ENCODE assay signal across 12 cellular contexts in the genomic region with DNA sequence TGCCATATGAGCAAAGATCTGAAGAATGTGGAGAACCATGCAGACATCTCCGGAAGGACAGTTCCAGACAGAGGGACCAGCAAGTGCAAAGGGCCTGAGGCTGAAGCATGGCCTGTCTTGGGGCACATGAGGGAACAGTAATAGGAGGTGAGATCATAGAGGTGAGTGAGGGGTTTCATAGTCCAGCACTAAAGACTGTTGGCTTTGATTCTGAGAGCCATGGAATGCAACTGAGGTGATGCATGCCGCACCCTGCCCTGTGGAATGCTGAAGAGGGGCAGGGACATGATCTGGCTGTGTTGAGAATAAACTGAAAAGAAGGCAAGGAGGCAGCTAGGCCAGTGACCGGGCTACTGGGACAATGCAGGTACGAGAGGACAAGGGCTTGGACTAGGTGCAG.
DNase-seq lines count a peak whose midpoint lies in the region; ATAC-seq, FAIRE-seq and TF ChIP-seq lines count a peak whose summit lies in the region.
"Had no signal": no experiment of that assay in that cellular context is flagged by ENCODE, and none has a peak within 500 bp of the region (broad histone marks: within the 10 kb centered on the region; RNA-seq: fewer than 3 reads in every experiment).

No MANE protein-coding gene starts in this region.

- no peaks in the 10 kb centered on the region for H3K9me3 Mint-ChIP-seq in activated T-cell treated with anti-CD3 and anti-CD28 coated beads, Interleukin-2, amount 50 U/mL, for 24 hours
- H3K9me3 Mint-ChIP-seq in activated naive CD8-positive, alpha-beta T cell treated with anti-CD3 and anti-CD28 coated beads for 36 hours = no peaks in the 10 kb centered on the region
- no peaks in the 10 kb centered on the region for H3K9me3 Mint-ChIP-seq in glutamatergic neuron (ENCODE audit: unreplicated experiment)
- no peaks in the 10 kb centered on the region for H3K9me3 Mint-ChIP-seq in endothelial cell (ENCODE audit: unreplicated experiment)
- H3K9me3 Mint-ChIP-seq: stimulated activated naive CD8-positive, alpha-beta T cell treated with anti-CD3 and anti-CD28 coated beads, Interleukin-15, amount 100 ng/mL, for 72 hours had no signal

- peak overlapping the region; percentile 87 for H3K27ac Mint-ChIP-seq in activated T-cell treated with anti-CD3 and anti-CD28 coated beads, Interleukin-2, amount 50 U/mL, for 24 hours
- peak overlapping the region; percentile 65 for H3K27ac Mint-ChIP-seq in activated naive CD8-positive, alpha-beta T cell treated with anti-CD3 and anti-CD28 coated beads for 36 hours
- H3K27ac Mint-ChIP-seq in glutamatergic neuron (ENCODE audit: unreplicated experiment) (no peak overlapping the region), endothelial cell (ENCODE audit: unreplicated experiment) (no peak overlapping the region)

- 65 to 74% methylated on average over 4 of the region's 4 CpGs for WGBS in thyroid gland, 2 donors

- no peaks in the 10 kb centered on the region for H3K27me3 Mint-ChIP-seq in activated T-cell treated with anti-CD3 and anti-CD28 coated beads, Interleukin-2, amount 50 U/mL, for 24 hours
- H3K27me3 Mint-ChIP-seq in activated naive CD8-positive, alpha-beta T cell treated with anti-CD3 and anti-CD28 coated beads for 36 hours = no peaks in the 10 kb centered on the region
- H3K27me3 Mint-ChIP-seq in glutamatergic neuron (ENCODE audit: unreplicated experiment) (no peaks in the 10 kb centered on the region), endothelial cell (ENCODE audit: unreplicated experiment) (peaks cover 2% of the 10 kb centered on the region)
- H3K27me3 Mint-ChIP-seq: stimulated activated naive CD8-positive, alpha-beta T cell treated with anti-CD3 and anti-CD28 coated beads, Interleukin-15, amount 100 ng/mL, for 72 hours had no signal

- TF ChIP-seq CTCF in lower lobe of right lung (IDR thresholded peaks at IDR 0.05) (no peak), thyroid gland (IDR thresholded peaks at IDR 0.05) (no peak), glutamatergic neuron (IDR thresholded peaks at IDR 0.05; ENCODE audit: partially characterized antibody, unreplicated experiment) (no peak), endothelial cell (IDR thresholded peaks at IDR 0.05; ENCODE audit: unreplicated experiment) (no peak)

- H3K27ac ChIP-seq in lower lobe of right lung (peak overlapping the region; percentile 77), thyroid gland (peak overlapping the region; percentile 54 to 76 (median 61))

- DNase-seq in activated T-cell treated with anti-CD3 and anti-CD28 coated beads, Interleukin-2, amount 50 U/mL, for 24 hours = no peak
- DNase-seq in activated T-cell treated with anti-CD3 and anti-CD28 coated beads for 4 hours (no peak), lower lobe of right lung (no peak), thyroid gland (peak; percentile 46 to 63), glutamatergic neuron (no peak), HTR-8/SVneo (ENCODE audit: insufficient read length, low spot score) (no peak), endothelial cell (ENCODE audit: low spot score) (no peak)
- DNase-seq in activated naive CD8-positive, alpha-beta T cell treated with anti-CD3 and anti-CD28 coated beads for 36 hours = no peak
- DNase-seq: stimulated activated CD4-positive, alpha-beta T cell treated with anti-CD3 and anti-CD28 coated beads, Interleukin-1b, Interleukin-23, amount 100 ng/mL, for 48 hours; stimulated activated naive CD8-positive, alpha-beta T cell treated with anti-CD3 and anti-CD28 coated beads, Interleukin-15, amount 100 ng/mL, for 72 hours had no signal

- intact Hi-C loops in lower lobe of right lung (cut with DNase I) = no loop called here
- intact Hi-C loops in thyroid gland (cut with DNase I) = no loop called here

- peaks cover 43% of the 10 kb centered on the region for H3K36me3 ChIP-seq in lower lobe of right lung
- peaks cover 5 to 9% of the 10 kb centered on the region in 2 donors for H3K36me3 ChIP-seq in thyroid gland

- H3K4me3 Mint-ChIP-seq in activated T-cell treated with anti-CD3 and anti-CD28 coated beads, Interleukin-2, amount 50 U/mL, for 24 hours = no peak overlapping the region
- no peak overlapping the region for H3K4me3 Mint-ChIP-seq in activated naive CD8-positive, alpha-beta T cell treated with anti-CD3 and anti-CD28 coated beads for 36 hours
- H3K4me3 Mint-ChIP-seq in glutamatergic neuron (ENCODE audit: unreplicated experiment) (no peak overlapping the region), endothelial cell (ENCODE audit: unreplicated experiment) (no peak overlapping the region)

- peak; percentile 64 to 69 for ATAC-seq in lower lobe of right lung
- ATAC-seq: SK-N-SH treated with all-trans-retinoic acid at 6 μM for 48 hours had no signal

- peaks cover 94% of the 10 kb centered on the region for H3K4me1 ChIP-seq in lower lobe of right lung
- peaks cover 63 to 85% of the 10 kb centered on the region in 2 donors for H3K4me1 ChIP-seq in thyroid gland

- peaks cover 77% of the 10 kb centered on the region for H3K4me1 Mint-ChIP-seq in activated T-cell treated with anti-CD3 and anti-CD28 coated beads, Interleukin-2, amount 50 U/mL, for 24 hours (ENCODE audit: low read depth)
- peaks cover 74% of the 10 kb centered on the region for H3K4me1 Mint-ChIP-seq in activated naive CD8-positive, alpha-beta T cell treated with anti-CD3 and anti-CD28 coated beads for 36 hours
- H3K4me1 Mint-ChIP-seq in glutamatergic neuron (ENCODE audit: low read depth, unreplicated experiment) (peaks cover 4% of the 10 kb centered on the region), endothelial cell (ENCODE audit: unreplicated experiment) (peaks cover 4% of the 10 kb centered on the region)

- H3K27me3 ChIP-seq in lower lobe of right lung (ENCODE audit: low read depth) (no peaks in the 10 kb centered on the region), thyroid gland (no peaks in the 10 kb centered on the region)
- H3K27me3 ChIP-seq: ascending aorta had no signal

- H3K4me3 ChIP-seq in lower lobe of right lung = no peak overlapping the region
- H3K4me3 ChIP-seq in thyroid gland (replicated peaks in 1 of 3) = no peak overlapping the region
- H3K4me3 ChIP-seq: ascending aorta had no signal

- peaks cover 56% of the 10 kb centered on the region for H3K36me3 Mint-ChIP-seq in activated T-cell treated with anti-CD3 and anti-CD28 coated beads, Interleukin-2, amount 50 U/mL, for 24 hours (ENCODE audit: low read depth)
- H3K36me3 Mint-ChIP-seq in activated naive CD8-positive, alpha-beta T cell treated with anti-CD3 and anti-CD28 coated beads for 36 hours = peaks cover 23% of the 10 kb centered on the region
- H3K36me3 Mint-ChIP-seq in glutamatergic neuron (ENCODE audit: unreplicated experiment) (no peaks in the 10 kb centered on the region), endothelial cell (ENCODE audit: low read depth, unreplicated experiment) (no peaks in the 10 kb centered on the region)

- H3K9me3 ChIP-seq in lower lobe of right lung (no peaks in the 10 kb centered on the region), thyroid gland (no peaks in the 10 kb centered on the region)
- H3K9me3 ChIP-seq: ascending aorta had no signal

- peak in 1 of 2 donors; percentile 38 for TF ChIP-seq POLR2A in thyroid gland (IDR thresholded peaks at IDR 0.05)

- FAIRE-seq in HTR-8/SVneo (lab: Jason Lieb, UNC) = no peak

Comparison
In these comparisons a context has a peak if more than half of its experiments do, and no peak if none do; other contexts are left out.
1. DNase-seq: peak in thyroid gland (2 of 2); none in activated T-cell treated with anti-CD3 and anti-CD28 coated beads, Interleukin-2, amount 50 U/mL, for 24 hours (single experiment), activated T-cell treated with anti-CD3 and anti-CD28 coated beads for 4 hours (single experiment), activated naive CD8-positive, alpha-beta T cell treated with anti-CD3 and anti-CD28 coated beads for 36 hours (single experiment), lower lobe of right lung (single experiment), glutamatergic neuron (single experiment), HTR-8/SVneo (single experiment) and endothelial cell (single experiment).
2. H3K27ac Mint-ChIP-seq: peak in activated T-cell treated with anti-CD3 and anti-CD28 coated beads, Interleukin-2, amount 50 U/mL, for 24 hours (single experiment) and activated naive CD8-positive, alpha-beta T cell treated with anti-CD3 and anti-CD28 coated beads for 36 hours (single experiment); none in glutamatergic neuron (single experiment) and endothelial cell (single experiment).